Comparison of ENCODE assay signal across 19 cellular contexts in genomic region chr1:32342704-32343103, GRCh38.
"Had no signal": no experiment of that assay in that cellular context is flagged by ENCODE, and none has a peak within 500 bp of the region (broad histone marks: within the 10 kb centered on the region; RNA-seq: fewer than 3 reads in every experiment).

No MANE protein-coding gene starts in this region.

- H3K27ac ChIP-seq: colonic mucosa, sigmoid colon, suprapubic skin had no signal

- H3K4me3 Mint-ChIP-seq: activated naive CD4-positive, alpha-beta T cell treated with anti-CD3 and anti-CD28 coated beads for 36 hours; memory B cell; naive thymus-derived CD8-positive, alpha-beta T cell; stimulated activated naive CD8-positive, alpha-beta T cell treated with anti-CD3 and anti-CD28 coated beads, Interleukin-15, Interleukin-2, amounts not matched to agents 100 ng/mL and 50 ng/mL, for 24 hours; T-helper 17 cell; WTC11 had no signal

- H3K27me3 Mint-ChIP-seq: memory B cell; naive thymus-derived CD8-positive, alpha-beta T cell; stimulated activated naive CD8-positive, alpha-beta T cell treated with anti-CD3 and anti-CD28 coated beads, Interleukin-15, Interleukin-2, amounts not matched to agents 100 ng/mL and 50 ng/mL, for 24 hours; T-helper 17 cell had no signal

- H3K27ac Mint-ChIP-seq: activated naive CD4-positive, alpha-beta T cell treated with anti-CD3 and anti-CD28 coated beads for 36 hours; activated T-helper 2 cell treated with anti-CD3 and anti-CD28 coated beads, Interferon-gamma antibody, Interleukin-2, Interleukin-4, amounts not matched to agents 10 μg/mL and 5 μg/mL and 100 μg/mL, durations not matched to agents 14 hours and 24 hours and 36 hours; memory B cell; stimulated activated naive CD8-positive, alpha-beta T cell treated with anti-CD3 and anti-CD28 coated beads, Interleukin-15, Interleukin-2, amounts not matched to agents 100 ng/mL and 50 ng/mL, for 24 hours; T-helper 17 cell; WTC11 had no signal

- H3K4me3 ChIP-seq: colonic mucosa, pancreas, sigmoid colon, spleen, suprapubic skin had no signal

- H3K9me3 Mint-ChIP-seq: activated naive CD4-positive, alpha-beta T cell treated with anti-CD3 and anti-CD28 coated beads for 36 hours; activated T-helper 2 cell treated with anti-CD3 and anti-CD28 coated beads, Interferon-gamma antibody, Interleukin-2, Interleukin-4, amounts not matched to agents 10 μg/mL and 5 μg/mL and 100 μg/mL, durations not matched to agents 14 hours and 24 hours and 36 hours; memory B cell; naive thymus-derived CD8-positive, alpha-beta T cell; stimulated activated naive CD8-positive, alpha-beta T cell treated with anti-CD3 and anti-CD28 coated beads, Interleukin-15, Interleukin-2, amounts not matched to agents 100 ng/mL and 50 ng/mL, for 24 hours; WTC11 had no signal

- H3K36me3 Mint-ChIP-seq: memory B cell; naive thymus-derived CD8-positive, alpha-beta T cell; WTC11 had no signal

- H3K9me3 ChIP-seq: colonic mucosa, pancreas, sigmoid colon, spleen, suprapubic skin had no signal

- H3K27me3 ChIP-seq: colonic mucosa, pancreas, sigmoid colon, spleen, suprapubic skin had no signal

- ATAC-seq: esophagus mucosa; left ventricle myocardium superior; naive thymus-derived CD8-positive, alpha-beta T cell; T-helper 17 cell; WTC11 had no signal

- H3K36me3 ChIP-seq: colonic mucosa, pancreas, sigmoid colon, spleen, suprapubic skin had no signal

- DNase-seq: activated CD4-positive, alpha-beta T cell treated with anti-CD3 and anti-CD28 coated beads for 4 hours; activated naive CD4-positive, alpha-beta T cell treated with anti-CD3 and anti-CD28 coated beads for 36 hours; activated T-cell treated with anti-CD3 and anti-CD28 coated beads for 4 hours; colonic mucosa; hippocampal formation; kidney glomerular epithelial cell; left ventricle myocardium superior; naive thymus-derived CD8-positive, alpha-beta T cell; sigmoid colon; spleen; T-helper 17 cell; trophoblast cell had no signal

- H3K4me1 ChIP-seq: sigmoid colon had no signal
